27 cellular contexts compared by ENCODE assay signal in the genomic region with DNA sequence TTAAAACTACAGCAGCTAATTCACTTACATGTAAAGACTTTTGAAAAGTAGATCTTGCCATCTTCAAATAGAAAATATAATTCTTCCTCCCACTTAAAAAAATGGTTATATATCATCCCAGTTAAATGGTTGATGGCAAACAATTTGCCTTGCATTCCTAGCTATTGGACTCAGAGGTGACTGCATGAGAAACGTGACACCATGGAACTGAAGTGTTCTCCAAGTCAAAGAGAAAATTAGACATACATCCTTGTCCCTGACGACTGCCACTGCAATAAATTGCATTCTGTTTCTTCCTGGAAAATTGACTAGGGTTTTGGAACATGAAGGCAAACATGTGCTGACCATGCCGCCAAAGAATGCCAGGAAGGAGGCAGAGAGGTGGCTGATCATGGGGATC.
"Had no signal": no experiment of that assay in that cellular context is flagged by ENCODE, and none has a peak within 500 bp of the region (broad histone marks: within the 10 kb centered on the region; RNA-seq: fewer than 3 reads in every experiment).

No MANE protein-coding gene starts in this region.

- DNase-seq: activated CD4-positive, alpha-beta memory T cell treated with anti-CD3 and anti-CD28 coated beads, Interleukin-2, amount 10 ng/mL, durations not matched to agents 7 days and 5 days; activated CD4-positive, alpha-beta T cell treated with anti-CD3 and anti-CD28 coated beads, Interleukin-2, amount 10 ng/mL, durations not matched to agents 24 days and 14 days; activated gamma-delta T cell; anterior cingulate cortex; brain microvascular endothelial cell; caudate nucleus; effector CD4-positive, alpha-beta T cell; foreskin melanocyte; glutamatergic neuron; hippocampal formation; kidney glomerular epithelial cell; left ventricle myocardium superior; mammary epithelial cell; pancreas; psoas muscle; right cardiac atrium; stimulated activated CD4-positive, alpha-beta T cell treated with anti-CD3 and anti-CD28 coated beads, Interleukin-12 subunit alpha, Interleukin-12 subunit beta, amount 100 ng/mL, for 4 hours; stimulated activated CD4-positive, alpha-beta T cell treated with anti-CD3 and anti-CD28 coated beads, Interleukin-4, amount 100 ng/mL, for 4 hours; stimulated activated naive CD8-positive, alpha-beta T cell treated with anti-CD3 and anti-CD28 coated beads, Interleukin-15, Interleukin-2, amounts not matched to agents 100 U/mL and 50 U/mL, for 24 hours; thyroid gland had no signal

- H3K4me1 ChIP-seq: pancreas, psoas muscle, thyroid gland had no signal

- H3K27me3 Mint-ChIP-seq: activated CD4-positive, alpha-beta memory T cell treated with anti-CD3 and anti-CD28 coated beads, Interleukin-2, amount 10 ng/mL, durations not matched to agents 7 days and 5 days; activated CD4-positive, alpha-beta T cell treated with anti-CD3 and anti-CD28 coated beads, Interleukin-2, amount 10 ng/mL, durations not matched to agents 24 days and 14 days; activated naive CD4-positive, alpha-beta T cell treated with anti-CD3 and anti-CD28 coated beads, Interleukin-2, amount 50 U/mL, for 24 hours; dendritic cell treated with granulocyte-macrophage colony-stimulating factor and Interleukin-4, amounts not matched to agents 40 ng/mL and 50 ng/mL, for 4 days; natural killer cell treated with Interleukin-12 subunit alpha and Interleukin-12 subunit beta and Interleukin-15 and Interleukin-18, amount 100 ng/mL, for 72 hours had no signal

- H3K27ac ChIP-seq: brain microvascular endothelial cell, pancreas, psoas muscle, thyroid gland, VCaP had no signal

- H3K9me3 ChIP-seq: pancreas, psoas muscle, thyroid gland had no signal

- ATAC-seq: activated CD4-positive, CD25-positive, alpha-beta regulatory T cell treated with anti-CD3 and anti-CD28 coated beads, Interleukin-2, amount 50 U/mL, for 24 hours; left ventricle myocardium superior; natural killer cell treated with Interleukin-12 subunit alpha and Interleukin-12 subunit beta and Interleukin-15 and Interleukin-18, amount 100 ng/mL, for 72 hours; pancreas; psoas muscle; right cardiac atrium; stimulated activated naive CD8-positive, alpha-beta T cell treated with anti-CD3 and anti-CD28 coated beads, Interleukin-15, Interleukin-2, amounts not matched to agents 100 U/mL and 50 U/mL, for 24 hours had no signal

- H3K4me3 Mint-ChIP-seq: activated CD4-positive, alpha-beta memory T cell treated with anti-CD3 and anti-CD28 coated beads, Interleukin-2, amount 10 ng/mL, durations not matched to agents 7 days and 5 days; activated CD4-positive, alpha-beta T cell treated with anti-CD3 and anti-CD28 coated beads, Interleukin-2, amount 10 ng/mL, durations not matched to agents 24 days and 14 days; activated naive CD4-positive, alpha-beta T cell treated with anti-CD3 and anti-CD28 coated beads, Interleukin-2, amount 50 U/mL, for 24 hours; dendritic cell treated with granulocyte-macrophage colony-stimulating factor and Interleukin-4, amounts not matched to agents 40 ng/mL and 50 ng/mL, for 4 days; natural killer cell treated with Interleukin-12 subunit alpha and Interleukin-12 subunit beta and Interleukin-15 and Interleukin-18, amount 100 ng/mL, for 72 hours; T-helper 2 cell treated with Interferon-gamma antibody and Interleukin-4, amounts not matched to agents 5 μg/mL and 100 μg/mL, for 36 hours had no signal

- H3K9me3 Mint-ChIP-seq: activated CD4-positive, alpha-beta T cell treated with anti-CD3 and anti-CD28 coated beads, Interleukin-2, amount 10 ng/mL, durations not matched to agents 24 days and 14 days had no signal

- H3K36me3 ChIP-seq: brain microvascular endothelial cell, pancreas, thyroid gland had no signal

- H3K4me1 Mint-ChIP-seq: activated CD4-positive, alpha-beta memory T cell treated with anti-CD3 and anti-CD28 coated beads, Interleukin-2, amount 10 ng/mL, durations not matched to agents 7 days and 5 days; activated CD4-positive, alpha-beta T cell treated with anti-CD3 and anti-CD28 coated beads, Interleukin-2, amount 10 ng/mL, durations not matched to agents 24 days and 14 days; activated naive CD4-positive, alpha-beta T cell treated with anti-CD3 and anti-CD28 coated beads, Interleukin-2, amount 50 U/mL, for 24 hours had no signal

- H3K27ac Mint-ChIP-seq: activated CD4-positive, alpha-beta memory T cell treated with anti-CD3 and anti-CD28 coated beads, Interleukin-2, amount 10 ng/mL, durations not matched to agents 7 days and 5 days; activated CD4-positive, alpha-beta T cell treated with anti-CD3 and anti-CD28 coated beads, Interleukin-2, amount 10 ng/mL, durations not matched to agents 24 days and 14 days; activated naive CD4-positive, alpha-beta T cell treated with anti-CD3 and anti-CD28 coated beads, Interleukin-2, amount 50 U/mL, for 24 hours; dendritic cell treated with granulocyte-macrophage colony-stimulating factor and Interleukin-4, amounts not matched to agents 40 ng/mL and 50 ng/mL, for 4 days; natural killer cell treated with Interleukin-12 subunit alpha and Interleukin-12 subunit beta and Interleukin-15 and Interleukin-18, amount 100 ng/mL, for 72 hours; T-helper 2 cell treated with Interferon-gamma antibody and Interleukin-4, amounts not matched to agents 5 μg/mL and 100 μg/mL, for 36 hours had no signal

- H3K27me3 ChIP-seq: brain microvascular endothelial cell, pancreas, thyroid gland had no signal

- H3K36me3 Mint-ChIP-seq: activated naive CD4-positive, alpha-beta T cell treated with anti-CD3 and anti-CD28 coated beads, Interleukin-2, amount 50 U/mL, for 24 hours had no signal

- H3K4me3 ChIP-seq: pancreas, psoas muscle, thyroid gland had no signal

- FAIRE-seq: endometrium, pancreas had no signal
